ENCODE assay signal across 8 cellular contexts in genomic region chr12:50763637-50764115, GRCh38. TPM values are rescaled to one million over a fixed set of nuclear protein-coding genes. Genes with fewer than 3 reads are reported as not detected.
DNase-seq lines count a peak whose midpoint lies in the region; ATAC-seq and TF ChIP-seq lines count a peak whose summit lies in the region.

Gene ATF1, plus strand, starts transcription at chr12:50764101. Its CDS starts 16,045 bp downstream, at chr12:50780146.

- peaks cover 30% of the 10 kb centered on the region for H3K4me1 Mint-ChIP-seq in nephron

- no peaks in the 10 kb centered on the region for H3K36me3 ChIP-seq in Karpas-422 (ENCODE audit: insufficient read depth, low read length)

- CTCF ChIA-PET in RWPE1 (lab: Yijun Ruan, JAX) = no interaction called here

- H3K27me3 ChIP-seq in Karpas-422 (ENCODE audit: low read length) = no peaks in the 10 kb centered on the region

- peak; percentile 73 for ATAC-seq in GM21737 (IDR thresholded peaks at IDR 0.05; ENCODE audit: unreplicated experiment)
- peak; percentile 87 for ATAC-seq in stimulated activated naive CD8-positive, alpha-beta T cell treated with anti-CD3 and anti-CD28 coated beads, Interleukin-15, Interleukin-2, amounts not matched to agents 100 U/mL and 50 U/mL, for 24 hours

- DNase-seq in DMS79 treated with DMSO at 0.1 percent for 48 hours (lab: John Stamatoyannopoulos, UW) (peak; percentile 85), Karpas-422 (peak; percentile 97), RWPE1 (ENCODE audit: low spot score) (peak; percentile 93), fibroblast of pulmonary artery (ENCODE audit: low read depth) (peak; percentile 94)
- DNase-seq in activated T-helper 9 cell treated with anti-CD3 and anti-CD28 coated beads, Interleukin-2, amount 50 U/mL, for 16 hours (ENCODE audit: low read depth) = peak; percentile 84
- DNase-seq in stimulated activated naive CD8-positive, alpha-beta T cell treated with anti-CD3 and anti-CD28 coated beads, Interleukin-15, Interleukin-2, amounts not matched to agents 100 U/mL and 50 U/mL, for 24 hours = peak; percentile 90

- no peaks in the 10 kb centered on the region for H3K9me3 ChIP-seq in Karpas-422 (ENCODE audit: low read length)

- H3K4me3 Mint-ChIP-seq in nephron = peak within 1 kb of the TSS; percentile 82 to 99 (median 88)

- no peaks in the 10 kb centered on the region for H3K9me2 ChIP-seq in Karpas-422 (replicated peaks; ENCODE audit: insufficient read depth, low read length)

- H3K4me2 ChIP-seq in Karpas-422 (ENCODE audit: low read depth, low read length, poor library complexity, severe bottlenecking) = peak within 1 kb of the TSS; percentile 97

- H2AFZ ChIP-seq in Karpas-422 (ENCODE audit: low read length) = peak within 1 kb of the TSS; percentile 10; the same call in 1 of the 2 replicates

- peaks cover 23% of the 10 kb centered on the region for H3K4me1 ChIP-seq in Karpas-422 (ENCODE audit: low read length)

- no peaks in the 10 kb centered on the region for H3K9me3 Mint-ChIP-seq in nephron

- peak within 1 kb of the TSS; percentile 99 to 100 (median 99) for H3K27ac Mint-ChIP-seq in nephron

- peaks cover 59% of the 10 kb centered on the region for H3K79me2 ChIP-seq in Karpas-422 (ENCODE audit: low read length)

- peak within 1 kb of the TSS; percentile 98 for H3K9ac ChIP-seq in Karpas-422 (ENCODE audit: low read length)

- H3K36me3 Mint-ChIP-seq in nephron (ENCODE audit: low read depth) = peaks cover 9% of the 10 kb centered on the region

- no peak for TF ChIP-seq CTCF in RWPE1 (conservative IDR thresholded peaks at IDR 0.05; ENCODE audit: low read depth)
- no peak for TF ChIP-seq CTCF in fibroblast of pulmonary artery (IDR thresholded peaks at IDR 0.05; ENCODE audit: low read length, missing control alignments)
- no peak for TF ChIP-seq CTCF in nephron (IDR thresholded peaks at IDR 0.05; ENCODE audit: unreplicated experiment in 3 of 3)

- H3K27me3 Mint-ChIP-seq in nephron (ENCODE audit: low read depth) = no peaks in the 10 kb centered on the region

- H3K4me3 ChIP-seq in Karpas-422 (ENCODE audit: low read length) = peak within 1 kb of the TSS; percentile 84
- H3K4me3 ChIP-seq in fibroblast of pulmonary artery (replicated peaks; ENCODE audit: low read depth, low read length) = peak within 1 kb of the TSS; percentile 89

- POLR2A ChIA-PET in RWPE1 (lab: Yijun Ruan, JAX; ENCODE audit: low non-redundant PET) = interaction anchor here (0.5 to 1.3 kb wide), 4 partner anchors 23 to 263 kb away, joined by 3 to 12 read pairs (median 6); no protein-coding TSS in a partner anchor

- H3K27ac ChIP-seq in Karpas-422 (ENCODE audit: low read length) (peak within 1 kb of the TSS; percentile 90), RWPE1 (peak within 1 kb of the TSS; percentile 95)

- no peaks in the 10 kb centered on the region for H4K20me1 ChIP-seq in Karpas-422 (ENCODE audit: insufficient read depth, low read depth, low read length)

RNA-seq across cellular contexts. Expression of gene ATF1, which starts in this region (rescaled TPM):
- total RNA-seq in Karpas-422 (2014; rRNA removed; shearing (Covaris generic); ENCODE audit: low replicate concordance) = 32.6 and 105 TPM in 2 replicates

Comparison
In these comparisons a context has a peak if more than half of its experiments do, and no peak if none do; other contexts are left out.
1. Peak in every context shown above with its lines: DNase-seq, ATAC-seq, H3K4me3 ChIP-seq and H3K27ac ChIP-seq.